8 cellular contexts compared by ENCODE assay signal in genomic region chr1:184385863-184386262, GRCh38. TPM values are rescaled to one million over a fixed set of nuclear protein-coding genes. Genes with fewer than 3 reads are reported as not detected.
DNase-seq lines count a peak whose midpoint lies in the region; ATAC-seq, FAIRE-seq and TF ChIP-seq lines count a peak whose summit lies in the region.

No MANE protein-coding gene starts in this region.

- no peak overlapping the region; the same call in 1 of the 3 replicates for H2BK15ac ChIP-seq in IMR-90 (ENCODE audit: low read depth, low read length)

- no peak overlapping the region for H4K5ac ChIP-seq in IMR-90 (ENCODE audit: low read depth, low read length)

- H3K36me3 Mint-ChIP-seq in chondrocyte (ENCODE audit: low read depth): no peaks in the 10 kb centered on the region

- H3K9ac ChIP-seq in IMR-90 (ENCODE audit: low read depth, low read length) (peak overlapping the region; percentile 63), muscle layer of colon (ENCODE audit: low read length) (peak overlapping the region; percentile 36)

- CTCF ChIA-PET in IMR-90 (lab: Yijun Ruan, JAX): no interaction called here

- BruUV-seq in IMR-90 (replicated peaks; lab: Mats Ljungman, UMichigan): no TSS peak

- H2AFZ ChIP-seq in ACC112 (ENCODE audit: low read length, unreplicated experiment) (peak overlapping the region; percentile 72), IMR-90 (replicated peaks; ENCODE audit: low read length, poor library complexity) (peak overlapping the region; percentile 97)

- no peak for DNase-seq in IMR-90
- no peak for DNase-seq in chondrocyte (ENCODE audit: low spot score)
- no peak for DNase-seq in RKO (ENCODE audit: low spot score)
- no peak for DNase-seq in small intestine
- no peak for DNase-seq in G401 (ENCODE audit: low spot score)
- no peak for DNase-seq in NCI-H345 (lab: John Stamatoyannopoulos, UW)

- H3K4me1 Mint-ChIP-seq in chondrocyte (ENCODE audit: low read depth): peaks cover 24% of the 10 kb centered on the region

- in situ Hi-C loops in IMR-90 (cut with MboI; ENCODE audit: low sequenced_read_pairs) (no loop called here), G401 (cut with HindIII; ENCODE audit: low sequenced_read_pairs) (no loop called here)

- H3K79me2 ChIP-seq in ACC112 (ENCODE audit: control insufficient read depth, insufficient read depth, low read length, unreplicated experiment): peaks cover 7% of the 10 kb centered on the region

- FAIRE-seq in small intestine (lab: Jason Lieb, UNC): no peak

- peak overlapping the region; percentile 89 for H3K4me3 Mint-ChIP-seq in chondrocyte (ENCODE audit: unreplicated experiment)

- peak overlapping the region; percentile 84 for H3K4ac ChIP-seq in IMR-90 (ENCODE audit: low read depth, low read length)

- 0 out of 2 replicates have a peak overlapping the region, but pooled peaks have one; percentile 24 for H2AK5ac ChIP-seq in IMR-90 (ENCODE audit: low read depth, low read length)

- H2BK120ac ChIP-seq in IMR-90 (ENCODE audit: low read depth, low read length): no peak overlapping the region

- peak overlapping the region; percentile 43 for H3K4me2 ChIP-seq in IMR-90 (ENCODE audit: low read depth, low read length)

- 0 out of 2 replicates have a peak overlapping the region, but pooled peaks have one; percentile 54 for H3K56ac ChIP-seq in IMR-90 (ENCODE audit: extremely low read depth, insufficient read depth, low read length)

- peaks cover 12 to 30% of the 10 kb centered on the region in 2 experiments; a peak in 3 of 4 replicates for H3K79me1 ChIP-seq in IMR-90 (ENCODE audit: low read depth in 1 of 2, low read length in 2 of 2)

- H3K27ac ChIP-seq in ACC112 (ENCODE audit: low read depth, low read length): no peak overlapping the region
- peak overlapping the region; percentile 60; the same call in 1 of the 2 replicates for H3K27ac ChIP-seq in IMR-90 (ENCODE audit: insufficient read depth, low read length)
- peak overlapping the region; percentile 73 for H3K27ac ChIP-seq in muscle layer of colon (ENCODE audit: low read depth, low read length)
- peak overlapping the region in 1 of 2 donors; percentile 86 for H3K27ac ChIP-seq in small intestine (ENCODE audit: low read depth in 1 of 2, low read length in 1 of 2)

- dilution Hi-C loops in IMR-90 (cut with HindIII; ENCODE audit: low sequenced_read_pairs, unreplicated experiment): no loop called here

- no peaks in the 10 kb centered on the region for H3K9me3 Mint-ChIP-seq in chondrocyte (ENCODE audit: low read depth)

- no peak for TF ChIP-seq POLR2A in IMR-90 (IDR thresholded peaks at IDR 0.05; ENCODE audit: low read depth, low read length)

- H2AK9ac ChIP-seq in IMR-90 (replicated peaks; ENCODE audit: low read depth, low read length, poor library complexity): peak overlapping the region; percentile 80

- H4K20me1 ChIP-seq in IMR-90 (ENCODE audit: insufficient read depth, low read length): peaks cover 3% of the 10 kb centered on the region; the same call in 1 of the 2 replicates

- no peak overlapping the region for H2BK5ac ChIP-seq in IMR-90 (ENCODE audit: low read depth, low read length, poor library complexity, severe bottlenecking)

- H3K9me1 ChIP-seq in IMR-90 (ENCODE audit: insufficient read depth, low read length): no peaks in the 10 kb centered on the region; the same call in 1 of the 2 replicates

- H3K4me3 ChIP-seq in ACC112 (ENCODE audit: low read depth, low read length) (peak overlapping the region; percentile 81), IMR-90 (ENCODE audit: insufficient read depth, low read depth, low read length) (peak overlapping the region; percentile 61), muscle layer of colon (ENCODE audit: low read depth in 1 of 2, low read length in 2 of 2) (peak overlapping the region; percentile 87 to 90), small intestine (ENCODE audit: low read depth in 1 of 2, low read length in 2 of 2) (peak overlapping the region in 1 of 2 donors; percentile 94)

- H3K27me3 Mint-ChIP-seq in chondrocyte (ENCODE audit: low read depth): no peaks in the 10 kb centered on the region

- peak overlapping the region; percentile 91 for H3K23ac ChIP-seq in IMR-90 (ENCODE audit: low read depth, low read length)

- H3K14ac ChIP-seq in IMR-90 (replicated peaks; ENCODE audit: low read depth, low read length): peak overlapping the region; percentile 29

- no peaks in the 10 kb centered on the region for H3K9me3 ChIP-seq in IMR-90 (ENCODE audit: control insufficient read depth, insufficient read depth, low read length)
- H3K9me3 ChIP-seq in muscle layer of colon (ENCODE audit: low read length): no peaks in the 10 kb centered on the region
- H3K9me3 ChIP-seq in small intestine (ENCODE audit: control insufficient read depth, low read depth): no peaks in the 10 kb centered on the region

- H3K27ac Mint-ChIP-seq in chondrocyte (ENCODE audit: unreplicated experiment): no peak overlapping the region

- H3K4me1 ChIP-seq in ACC112 (ENCODE audit: control insufficient read depth, insufficient read depth, low read length, unreplicated experiment): peaks cover 8% of the 10 kb centered on the region
- H3K4me1 ChIP-seq in IMR-90 (ENCODE audit: control insufficient read depth, insufficient read depth, low read length): peaks cover 2% of the 10 kb centered on the region; the same call in 1 of the 2 replicates
- peaks cover 19% of the 10 kb centered on the region for H3K4me1 ChIP-seq in muscle layer of colon (ENCODE audit: insufficient read depth, low read length)
- peaks cover 2 to 7% of the 10 kb centered on the region in 2 donors for H3K4me1 ChIP-seq in small intestine (ENCODE audit: control insufficient read depth in 2 of 2, insufficient read depth in 1 of 2, low read depth in 1 of 2, low read length in 1 of 2)

- H3K27me3 ChIP-seq in ACC112 (ENCODE audit: insufficient read depth, low read length) (no peaks in the 10 kb centered on the region), IMR-90 (ENCODE audit: control insufficient read depth, insufficient read depth, low read length) (peaks cover 7% of the 10 kb centered on the region), muscle layer of colon (ENCODE audit: control insufficient read depth in 1 of 2, insufficient read depth in 2 of 2, low read length in 2 of 2) (peaks cover 0 to 4% of the 10 kb centered on the region in 2 donors), small intestine (ENCODE audit: control insufficient read depth in 2 of 2, insufficient read depth in 2 of 2, low read length in 2 of 2) (no peaks in the 10 kb centered on the region)

- POLR2A ChIA-PET in IMR-90 (lab: Charles Lee; ENCODE audit: unreplicated experiment): no interaction called here

- WGBS in IMR-90 (ENCODE audit: extremely low coverage in 2 of 2, insufficient read length in 1 of 2), 2 experiments: 100% methylated on average over 2 of the region's 11 CpGs; no CpG with 5 or more reads in 1 of the 2 experiments
- WGBS in small intestine, 3 donors: 40 to 59% (median 52%) methylated on average over 11 of the region's 11 CpGs

- no peak for ATAC-seq in IMR-90 (ENCODE audit: low read depth)

- intact Hi-C loops in IMR-90 (cut with micrococcal nuclease): loop anchor here (2.0 to 10.0 kb wide), 6 partner anchors 89 to 751 kb away; partner anchors contain the start of gene ARPC5

- no peak for TF ChIP-seq RAD21 in IMR-90 (IDR thresholded peaks at IDR 0.05; ENCODE audit: low read length)

- H4K91ac ChIP-seq in IMR-90 (ENCODE audit: insufficient read depth, low read depth, low read length): 0 out of 2 replicates have a peak overlapping the region, but pooled peaks have one; percentile 1

- peak overlapping the region; percentile 29 to 70; a peak in 3 of 4 replicates for H4K8ac ChIP-seq in IMR-90 (ENCODE audit: low read depth in 2 of 2, low read length in 2 of 2)

- no peak overlapping the region for H3K18ac ChIP-seq in IMR-90 (ENCODE audit: low read depth, low read length)

- no peak for TF ChIP-seq CTCF in IMR-90 (conservative IDR thresholded peaks at IDR 0.05; ENCODE audit: low read depth, low read length)
- no peak for TF ChIP-seq CTCF in chondrocyte (IDR thresholded peaks at IDR 0.05)

- H2BK20ac ChIP-seq in IMR-90 (ENCODE audit: low read depth, low read length): no peak overlapping the region

- H3K36me3 ChIP-seq in ACC112 (ENCODE audit: insufficient read depth, low read length): no peaks in the 10 kb centered on the region
- H3K36me3 ChIP-seq in IMR-90 (ENCODE audit: control insufficient read depth, insufficient read depth, low read length): no peaks in the 10 kb centered on the region
- no peaks in the 10 kb centered on the region for H3K36me3 ChIP-seq in muscle layer of colon (ENCODE audit: insufficient read depth, low read length)
- H3K36me3 ChIP-seq in small intestine (ENCODE audit: control insufficient read depth in 2 of 2, insufficient read depth in 2 of 2, low read length in 2 of 2): no peaks in the 10 kb centered on the region

TF ChIP-seq in IMR-90, 13 proteins besides CTCF, POLR2A, EP300 and RAD21 (continues in another document):
- TF ChIP-seq CHD1 (IDR thresholded peaks at IDR 0.05; ENCODE audit: low read depth, low read length) (no peak), BHLHE40 (IDR thresholded peaks at IDR 0.05; ENCODE audit: low read depth, low read length) (no peak), MAZ (IDR thresholded peaks at IDR 0.05; ENCODE audit: borderline replicate concordance, low read depth, low read length) (no peak), FOS (IDR thresholded peaks at IDR 0.05; ENCODE audit: low read depth, low read length) (no peak), USF2 (IDR thresholded peaks at IDR 0.05; ENCODE audit: low read depth, low read length) (no peak), CEBPB (IDR thresholded peaks at IDR 0.05; ENCODE audit: low read depth, low read length) (no peak)

RNA-seq across cellular contexts. Expression of gene C1orf21, which starts 1.0 kb away (rescaled TPM):
- total RNA-seq in IMR-90 (2012; rRNA removed) (9.9 and 15.8 TPM in 2 replicates), chondrocyte (5.7 to 15.6 TPM (median 15.5 TPM) in 3 replicates)
- polyA plus RNA-seq in IMR-90 (2012; rRNA removed) (5.9 and 6.4 TPM in 2 replicates), small intestine (10 to 100 TPM; 36.5 to 60.6 (median 57.3) TPM)
- polyA plus RNA-seq in IMR-90 (2012; cell fraction: cytosol; rRNA removed): 0.59 and 0.69 TPM in 2 replicates
- polyA plus RNA-seq in IMR-90 (2012; cell fraction: nucleus; rRNA removed; ENCODE audit: low replicate concordance): 0.55 and 3.0 TPM in 2 replicates
- total RNA-seq in G401 (2014; rRNA removed; shearing (Covaris generic)): not detected in 2 replicates
